8 cellular contexts compared by ENCODE assay signal in genomic region chr6:25035451-25036435, GRCh38.
A peak's percentile ranks its signal among the peaks of the same experiment; 100 is the strongest.
DNase-seq lines count a peak whose midpoint lies in the region; ATAC-seq and TF ChIP-seq lines count a peak whose summit lies in the region.

No MANE protein-coding gene starts in this region.

- H3K4me3 Mint-ChIP-seq in activated CD8-positive, alpha-beta T cell treated with anti-CD3 and anti-CD28 coated beads for 36 hours, result peak overlapping the region; percentile 77
- H3K4me3 Mint-ChIP-seq in naive B cell, result peak overlapping the region; percentile 79 to 94 (median 87)

- POLR2A ChIA-PET in activated CD8-positive, alpha-beta T cell treated with anti-CD3 and anti-CD28 coated beads for 36 hours (lab: Charles Lee), result interaction anchor here (0.6 to 4.4 kb wide), 8 partner anchors 9 to 991 kb away, joined by 3 to 32 read pairs (median 3); partner anchors contain the start of gene RIPOR2

- no peak for TF ChIP-seq CTCF in activated CD8-positive, alpha-beta T cell treated with anti-CD3 and anti-CD28 coated beads for 36 hours (IDR thresholded peaks at IDR 0.05)
- TF ChIP-seq CTCF in GM10266 (IDR thresholded peaks at IDR 0.05; ENCODE audit: control insufficient read depth, insufficient read depth, low read depth, missing control alignments), result no peak

- intact Hi-C loops in activated CD8-positive, alpha-beta T cell treated with anti-CD3 and anti-CD28 coated beads for 36 hours (cut with micrococcal nuclease), result no loop called here

- peak; percentile 47 for ATAC-seq in HG03095 (IDR thresholded peaks at IDR 0.05; ENCODE audit: unreplicated experiment)
- peak; percentile 45 for ATAC-seq in activated CD8-positive, alpha-beta T cell treated with anti-CD3 and anti-CD28 coated beads for 36 hours
- ATAC-seq in naive B cell (ENCODE audit: low read depth in 2 of 2), result peak; percentile 46 to 56

- H3K27ac Mint-ChIP-seq in activated CD8-positive, alpha-beta T cell treated with anti-CD3 and anti-CD28 coated beads for 36 hours, result peak overlapping the region; percentile 84
- H3K27ac Mint-ChIP-seq in naive B cell, result peak overlapping the region; percentile 47 to 98 (median 90)

- H3K9me3 Mint-ChIP-seq in activated CD8-positive, alpha-beta T cell treated with anti-CD3 and anti-CD28 coated beads for 36 hours, result peaks cover 3% of the 10 kb centered on the region
- H3K9me3 Mint-ChIP-seq in naive B cell, result no peaks in the 10 kb centered on the region

- DNase-seq in EL (peak; percentile 55), naive B cell (no peak), COR-L47 (lab: John Stamatoyannopoulos, UW) (no peak), GM10266 (ENCODE audit: extremely low spot score) (no peak), SKM-1 treated with dmso at 0.1 percent for 144 hours (lab: John Stamatoyannopoulos, UW; ENCODE audit: unreplicated experiment) (no peak)
- DNase-seq in activated CD8-positive, alpha-beta T cell treated with anti-CD3 and anti-CD28 coated beads for 36 hours, result peak; percentile 34
- no peak for DNase-seq in activated CD4-positive, alpha-beta T cell treated with anti-CD3 and anti-CD28 coated beads for 4 hours

- H3K36me3 Mint-ChIP-seq in activated CD8-positive, alpha-beta T cell treated with anti-CD3 and anti-CD28 coated beads for 36 hours (ENCODE audit: low read depth), result peaks cover 8% of the 10 kb centered on the region
- no peaks in the 10 kb centered on the region for H3K36me3 Mint-ChIP-seq in naive B cell

- peaks cover 55% of the 10 kb centered on the region for H3K4me1 Mint-ChIP-seq in activated CD8-positive, alpha-beta T cell treated with anti-CD3 and anti-CD28 coated beads for 36 hours (ENCODE audit: low read depth)
- peaks cover 27 to 65% (median 49%) of the 10 kb centered on the region in 3 donors for H3K4me1 Mint-ChIP-seq in naive B cell

- CTCF ChIA-PET in activated CD8-positive, alpha-beta T cell treated with anti-CD3 and anti-CD28 coated beads for 36 hours (lab: Charles Lee), result interaction anchor here (0.8 to 11.9 kb wide), 14 partner anchors 9 to 180 kb away, joined by 3 to 122 read pairs (median 4); no protein-coding TSS in a partner anchor

- no peaks in the 10 kb centered on the region for H3K27me3 Mint-ChIP-seq in activated CD8-positive, alpha-beta T cell treated with anti-CD3 and anti-CD28 coated beads for 36 hours
- no peaks in the 10 kb centered on the region for H3K27me3 Mint-ChIP-seq in naive B cell

Comparison
In these comparisons a context has a peak if more than half of its experiments do, and no peak if none do; other contexts are left out.
1. DNase-seq: peak in EL (single experiment) and activated CD8-positive, alpha-beta T cell treated with anti-CD3 and anti-CD28 coated beads for 36 hours (single experiment); none in naive B cell (single experiment), COR-L47 (single experiment), GM10266 (single experiment), activated CD4-positive, alpha-beta T cell treated with anti-CD3 and anti-CD28 coated beads for 4 hours (0 of 2) and SKM-1 treated with dmso at 0.1 percent for 144 hours (single experiment).
2. Peak in every context shown above with its lines, with median percentiles within 50 percentile points of each other: ATAC-seq.